Comparison of ENCODE assay signal across 24 cellular contexts in the genomic region with DNA sequence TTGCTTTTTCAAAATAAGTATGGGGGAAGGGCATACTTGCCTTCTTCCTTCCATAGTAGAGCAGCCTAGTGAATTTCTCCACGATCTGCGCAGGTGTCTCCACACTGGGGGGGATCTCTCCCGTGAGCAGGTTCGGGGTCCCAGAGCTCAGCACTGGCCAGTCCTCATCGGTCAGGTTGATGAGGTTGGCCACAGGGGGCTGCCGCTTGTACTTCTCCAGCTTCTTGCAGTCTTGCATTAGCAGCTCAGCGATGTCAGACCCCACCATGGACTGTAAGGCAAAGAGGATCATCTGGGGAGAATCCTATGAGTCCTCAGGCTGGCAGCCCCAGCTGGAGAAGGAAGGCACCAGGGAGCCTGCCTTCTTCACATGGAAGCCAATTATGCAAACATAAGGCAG.
"Had no signal": no experiment of that assay in that cellular context is flagged by ENCODE, and none has a peak within 500 bp of the region (broad histone marks: within the 10 kb centered on the region; RNA-seq: fewer than 3 reads in every experiment).

No MANE protein-coding gene starts in this region.

- H3K4me3 ChIP-seq: colonic mucosa, esophagus squamous epithelium, gastrocnemius medialis, heart right ventricle, left lung, lower lobe of right lung, mucosa of descending colon had no signal

- FAIRE-seq: endometrium, islet of Langerhans, keratinocyte had no signal

- H3K9me3 ChIP-seq: colonic mucosa, esophagus squamous epithelium, gastrocnemius medialis, heart right ventricle, left lung, lower lobe of right lung, mucosa of descending colon had no signal

- ATAC-seq: esophagus mucosa, gastrocnemius medialis, left cardiac atrium, left lung, left ventricle myocardium superior, lower lobe of right lung, mucosa of descending colon had no signal

- H3K27ac ChIP-seq: colonic mucosa, epithelial cell of prostate, esophagus squamous epithelium, gastrocnemius medialis, heart right ventricle, left lung, lower lobe of right lung had no signal

- H3K36me3 ChIP-seq: colonic mucosa, lower lobe of right lung had no signal

- DNase-seq: colonic mucosa; cortex of kidney; effector CD4-positive, alpha-beta T cell; effector memory CD4-positive, alpha-beta T cell; erythroblast; esophagus squamous epithelium; foreskin fibroblast; gastrocnemius medialis; glutamatergic neuron; head of caudate nucleus; heart right ventricle; hippocampal formation; left cardiac atrium; left lung; left ventricle myocardium superior; lower lobe of right lung; mesenchymal stem cell; mucosa of descending colon; naive B cell had no signal

- H3K27me3 ChIP-seq: colonic mucosa, esophagus squamous epithelium, gastrocnemius medialis, heart right ventricle, left lung had no signal

- H3K4me1 ChIP-seq: colonic mucosa, esophagus squamous epithelium, gastrocnemius medialis, heart right ventricle, left lung, lower lobe of right lung had no signal
